Comparison of ENCODE assay signal across 13 cellular contexts in the genomic region with DNA sequence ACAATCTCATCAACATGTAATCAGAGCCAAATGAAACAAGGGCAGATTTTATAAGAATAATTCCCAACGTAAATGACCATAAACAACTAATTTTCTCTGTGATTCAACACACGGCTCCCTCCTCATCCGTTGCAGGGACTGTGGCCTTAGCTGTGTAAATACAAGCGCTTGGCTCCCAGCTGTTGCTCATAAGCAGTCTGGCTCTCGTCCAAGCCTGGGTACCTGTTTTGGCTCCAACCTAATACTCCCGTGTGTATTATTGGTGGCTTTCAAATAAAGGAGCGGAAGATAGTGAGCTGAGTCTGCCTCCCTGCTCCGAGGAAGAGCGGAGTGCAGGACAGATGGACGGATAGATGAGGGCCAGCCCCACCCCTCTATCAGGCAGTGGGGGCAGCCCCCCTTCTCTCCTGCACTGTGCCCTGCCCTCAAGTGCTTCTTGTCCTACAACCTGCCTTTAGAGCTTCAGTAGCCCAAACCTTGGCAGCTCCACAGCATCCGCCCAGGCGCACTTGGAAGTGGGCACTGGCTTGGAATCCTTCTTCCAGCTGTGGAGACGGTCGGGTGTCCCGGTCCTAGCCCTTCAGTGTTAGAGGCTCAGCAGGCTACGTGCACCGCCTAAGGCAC.
DNase-seq lines count a peak whose midpoint lies in the region; ATAC-seq and TF ChIP-seq lines count a peak whose summit lies in the region.
"Had no signal": no experiment of that assay in that cellular context is flagged by ENCODE, and none has a peak within 500 bp of the region (broad histone marks: within the 10 kb centered on the region; RNA-seq: fewer than 3 reads in every experiment).

No MANE protein-coding gene starts in this region.

- no peak for TF ChIP-seq CTCF in prostate gland (IDR thresholded peaks at IDR 0.05)

- 37% methylated on average over 17 of the region's 17 CpGs for WGBS in prostate gland

- no peaks in the 10 kb centered on the region for H3K36me3 ChIP-seq in prostate gland
- H3K36me3 ChIP-seq: upper lobe of left lung had no signal

- peak; percentile 39 for DNase-seq in DMS 273 (lab: John Stamatoyannopoulos, UW; ENCODE audit: unreplicated experiment)
- no peak for DNase-seq in DMS 273 treated with DMSO at 0.1 percent for 48 hours (lab: John Stamatoyannopoulos, UW)
- DNase-seq in NCI-H2107 treated with DMSO at 0.1 percent for 48 hours (lab: John Stamatoyannopoulos, UW; ENCODE audit: unreplicated experiment) = peak; percentile 83
- peak; percentile 81 for DNase-seq in RPMI8226
- peak; percentile 55 for DNase-seq in prostate gland (ENCODE audit: low spot score)
- no peak for DNase-seq in activated CD4-positive, alpha-beta T cell treated with anti-CD3 and anti-CD28 coated beads for 1 hour
- no peak for DNase-seq in stimulated activated CD4-positive, alpha-beta T cell treated with anti-CD3 and anti-CD28 coated beads, Interleukin-2, amount 100 ng/mL, for 48 hours
- DNase-seq: upper lobe of left lung had no signal

- ATAC-seq in GM21447 (IDR thresholded peaks at IDR 0.05; ENCODE audit: unreplicated experiment) = no peak
- ATAC-seq: esophagus mucosa had no signal

- no peak overlapping the region for H3K4me3 ChIP-seq in prostate gland
- H3K4me3 ChIP-seq: SK-N-MC, upper lobe of left lung had no signal

- no peak overlapping the region for H3K27ac ChIP-seq in prostate gland
- H3K27ac ChIP-seq: 22Rv1, SK-N-MC, upper lobe of left lung, VCaP had no signal

- no peaks in the 10 kb centered on the region for H3K4me1 ChIP-seq in prostate gland (replicated peaks)
- H3K4me1 ChIP-seq: upper lobe of left lung had no signal

- no peak for TF ChIP-seq POLR2A in prostate gland (IDR thresholded peaks at IDR 0.05)

- intact Hi-C loops in prostate gland (cut with DNase I) = no loop called here

- peaks cover 16% of the 10 kb centered on the region for H3K27me3 ChIP-seq in prostate gland (replicated peaks; ENCODE audit: insufficient read depth)
- H3K27me3 ChIP-seq: upper lobe of left lung had no signal

- H3K9me3 ChIP-seq in prostate gland = no peaks in the 10 kb centered on the region
- H3K9me3 ChIP-seq: upper lobe of left lung had no signal

Comparison
In these comparisons a context has a peak if more than half of its experiments do, and no peak if none do; other contexts are left out.
1. DNase-seq: peak in DMS 273 (single experiment), NCI-H2107 treated with DMSO at 0.1 percent for 48 hours (single experiment), RPMI8226 (single experiment) and prostate gland (single experiment); none in DMS 273 treated with DMSO at 0.1 percent for 48 hours (single experiment), activated CD4-positive, alpha-beta T cell treated with anti-CD3 and anti-CD28 coated beads for 1 hour (single experiment) and stimulated activated CD4-positive, alpha-beta T cell treated with anti-CD3 and anti-CD28 coated beads, Interleukin-2, amount 100 ng/mL, for 48 hours (0 of 2).